In genomic region chr1:186511761-186512637, GRCh38 we compare ENCODE assay signal across 12 cellular contexts. TPM values are rescaled to one million over a fixed set of nuclear protein-coding genes. Genes with fewer than 3 reads are reported as not detected.
DNase-seq lines count a peak whose midpoint lies in the region; ATAC-seq lines count a peak whose summit lies in the region.
"Had no signal": no experiment of that assay in that cellular context is flagged by ENCODE, and none has a peak within 500 bp of the region (broad histone marks: within the 10 kb centered on the region; RNA-seq: fewer than 3 reads in every experiment).

No MANE protein-coding gene starts in this region.

- H3K27ac Mint-ChIP-seq in activated T-cell treated with anti-CD3 and anti-CD28 coated beads, Interleukin-2, amount 50 U/mL, for 72 hours = no peak overlapping the region
- H3K27ac Mint-ChIP-seq: nephron had no signal

- ATAC-seq in GM18868 (IDR thresholded peaks at IDR 0.05; ENCODE audit: unreplicated experiment) = peak; percentile 96
- ATAC-seq in HG02678 (IDR thresholded peaks at IDR 0.05; ENCODE audit: unreplicated experiment) = peak; percentile 84
- ATAC-seq in left cardiac atrium = no peak
- ATAC-seq in activated T-cell treated with anti-CD3 and anti-CD28 coated beads, Interleukin-2, amount 50 U/mL, for 72 hours (replicated peaks in 1 of 2) = no peak

- H3K27me3 Mint-ChIP-seq in activated T-cell treated with anti-CD3 and anti-CD28 coated beads, Interleukin-2, amount 50 U/mL, for 72 hours (ENCODE audit: low read depth) = no peaks in the 10 kb centered on the region

- peaks cover 8 to 10% of the 10 kb centered on the region in 2 donors for H3K9me3 Mint-ChIP-seq in activated T-cell treated with anti-CD3 and anti-CD28 coated beads, Interleukin-2, amount 50 U/mL, for 72 hours

- intact Hi-C loops in left cardiac atrium (cut with DNase I) = no loop called here

- peak; percentile 62 for DNase-seq in MV-4-11 (lab: John Stamatoyannopoulos, UW)
- peak; percentile 54 for DNase-seq in islet precursor cell
- no peak for DNase-seq in left cardiac atrium
- DNase-seq in activated T-cell treated with anti-CD3 and anti-CD28 coated beads, Interleukin-2, amount 50 U/mL, for 72 hours = no peak
- no peak for DNase-seq in DMS79 (lab: John Stamatoyannopoulos, UW)
- DNase-seq in NCI-H774 (lab: John Stamatoyannopoulos, UW) = no peak
- DNase-seq: NCI-H2107; stimulated activated CD8-positive, alpha-beta memory T cell treated with anti-CD3 and anti-CD28 coated beads, Interleukin-4, amount 100 ng/mL, for 48 hours had no signal

- peaks cover 4% of the 10 kb centered on the region in 2 donors for H3K36me3 Mint-ChIP-seq in activated T-cell treated with anti-CD3 and anti-CD28 coated beads, Interleukin-2, amount 50 U/mL, for 72 hours (ENCODE audit: insufficient read depth in 2 of 2)

- no peak overlapping the region for H3K4me3 Mint-ChIP-seq in activated T-cell treated with anti-CD3 and anti-CD28 coated beads, Interleukin-2, amount 50 U/mL, for 72 hours
- H3K4me3 Mint-ChIP-seq: nephron had no signal

- peaks cover 5% of the 10 kb centered on the region for H3K4me1 Mint-ChIP-seq in activated T-cell treated with anti-CD3 and anti-CD28 coated beads, Interleukin-2, amount 50 U/mL, for 72 hours (ENCODE audit: low read depth)
- H3K4me1 Mint-ChIP-seq: nephron had no signal

RNA-seq across cellular contexts. Expression of gene PDC, which starts 51.1 kb away (rescaled TPM):
- total RNA-seq in left cardiac atrium = not detected
- not detected for total RNA-seq in activated T-cell treated with anti-CD3 and anti-CD28 coated beads, Interleukin-2, amount 50 U/mL, for 72 hours
- total RNA-seq: esophagus muscularis mucosa had no signal

Comparison
In these comparisons a context has a peak if more than half of its experiments do, and no peak if none do; other contexts are left out.
1. ATAC-seq: peak in GM18868 (single experiment) and HG02678 (single experiment); none in left cardiac atrium (0 of 2) and activated T-cell treated with anti-CD3 and anti-CD28 coated beads, Interleukin-2, amount 50 U/mL, for 72 hours (0 of 2).
2. DNase-seq: peak in MV-4-11 (single experiment) and islet precursor cell (single experiment); none in left cardiac atrium (single experiment), activated T-cell treated with anti-CD3 and anti-CD28 coated beads, Interleukin-2, amount 50 U/mL, for 72 hours (0 of 2), DMS79 (single experiment) and NCI-H774 (single experiment).